8 cellular contexts compared by ENCODE assay signal in the genomic region with DNA sequence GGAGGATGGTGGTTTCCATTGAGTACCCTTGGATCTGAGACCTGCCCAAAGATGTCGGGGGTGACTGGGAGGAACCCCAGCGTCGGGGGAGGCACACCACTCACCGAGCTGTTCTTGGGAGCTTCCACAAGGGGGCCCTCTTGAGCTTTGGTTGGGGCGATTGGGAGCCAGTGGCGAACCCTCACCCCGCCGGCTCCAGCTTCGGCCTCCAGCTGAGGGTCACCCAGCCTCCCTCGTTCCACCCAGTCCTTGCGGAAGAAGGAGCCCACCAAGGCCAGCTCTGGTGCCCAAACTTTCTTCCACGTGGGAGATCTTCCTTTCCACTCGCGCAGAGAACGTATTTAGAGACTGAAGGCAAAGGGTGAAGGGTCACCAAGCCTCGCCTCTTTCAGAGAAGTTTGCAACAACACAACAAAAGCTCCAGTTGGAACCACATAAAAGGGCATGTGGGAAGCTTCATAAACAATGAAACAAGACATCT. TPM values are rescaled to one million over a fixed set of nuclear protein-coding genes. Genes with fewer than 3 reads are reported as not detected.
DNase-seq lines count a peak whose midpoint lies in the region; TF ChIP-seq lines count a peak whose summit lies in the region.

No MANE protein-coding gene starts in this region.

- H3K9me3 ChIP-seq in Peyer's patch (peaks cover 0 to 6% (median 3%) of the 10 kb centered on the region in 4 donors), adrenal gland (replicated peaks in 1 of 3) (peaks cover 0 to 13% (median 0%) of the 10 kb centered on the region in 3 donors)
- peaks cover 11% of the 10 kb centered on the region for H3K9me3 ChIP-seq in effector memory CD4-positive, alpha-beta T cell (ENCODE audit: control insufficient read depth, low read length)

- TF ChIP-seq CTCF in Peyer's patch (IDR thresholded peaks at IDR 0.05) = peak in 4 of 6 experiments; percentile 32 to 44 (median 38)
- TF ChIP-seq CTCF in adrenal gland (IDR thresholded peaks at IDR 0.05) = peak; percentile 41 to 83 (median 67)

- H3K27ac ChIP-seq in Peyer's patch (no peak overlapping the region), adrenal gland (no peak overlapping the region)
- H3K27ac ChIP-seq in effector memory CD4-positive, alpha-beta T cell (ENCODE audit: insufficient read depth, low read length, poor library complexity, severe bottlenecking) = no peak overlapping the region

- intact Hi-C loops in adrenal gland (cut with DNase I) = loop anchor here in 1 of 2 donors (5.0 to 10.0 kb wide), 2 partner anchors 166 to 373 kb away; a partner anchor contains a TSS

- H3K4me3 ChIP-seq in Peyer's patch (no peak overlapping the region), adrenal gland (no peak overlapping the region)
- H3K4me3 ChIP-seq in effector memory CD4-positive, alpha-beta T cell (ENCODE audit: insufficient read depth, low read depth, low read length, poor library complexity, severe bottlenecking) = no peak overlapping the region

- 17 to 35% (median 25%) methylated on average over 6 to 16 of the region's 16 CpGs for WGBS in adrenal gland, 4 donors

- no peak for TF ChIP-seq POLR2A in Peyer's patch (IDR thresholded peaks at IDR 0.05)
- no peak for TF ChIP-seq POLR2A in adrenal gland (IDR thresholded peaks at IDR 0.05)

- DNase-seq in GM19240 (ENCODE audit: insufficient read length, low spot score) (peak; percentile 43), Peyer's patch (no peak), adrenal gland (peak in 6 of 7 donors; percentile 41 to 74 (median 58)), islet precursor cell (peak; percentile 70), NCI-H2029 (lab: John Stamatoyannopoulos, UW) (no peak), Ammon's horn (ENCODE audit: low spot score) (no peak)
- DNase-seq in stimulated activated CD4-positive, alpha-beta T cell treated with anti-CD3 and anti-CD28 coated beads, Interleukin-4, amount 100 ng/mL, for 48 hours (ENCODE audit: low read depth in 2 of 2) = peak; percentile 62 to 64
- no peak for DNase-seq in effector memory CD4-positive, alpha-beta T cell

- H3K4me1 ChIP-seq in Peyer's patch (no peaks in the 10 kb centered on the region), adrenal gland (replicated peaks in 1 of 2) (no peaks in the 10 kb centered on the region)
- no peaks in the 10 kb centered on the region for H3K4me1 ChIP-seq in effector memory CD4-positive, alpha-beta T cell (ENCODE audit: control insufficient read depth, insufficient read depth, low read length, poor library complexity, severe bottlenecking)

- H3K27me3 ChIP-seq in Peyer's patch (no peaks in the 10 kb centered on the region), adrenal gland (no peaks in the 10 kb centered on the region)
- H3K27me3 ChIP-seq in effector memory CD4-positive, alpha-beta T cell (replicated peaks; ENCODE audit: control insufficient read depth, insufficient read depth, low read length, poor library complexity, severe bottlenecking) = no peaks in the 10 kb centered on the region

- H3K36me3 ChIP-seq in Peyer's patch = no peaks in the 10 kb centered on the region
- no peaks in the 10 kb centered on the region for H3K36me3 ChIP-seq in adrenal gland (replicated peaks in 1 of 2)
- no peaks in the 10 kb centered on the region for H3K36me3 ChIP-seq in effector memory CD4-positive, alpha-beta T cell (ENCODE audit: control insufficient read depth, insufficient read depth, low read length)

RNA-seq across cellular contexts. Expression of a gene that starts 33.6 kb away (rescaled TPM):
- total RNA-seq in Peyer's patch = not detected
- under 1 TPM in 4 of 8 donors, not detected in 4; 0.27 to 0.96 (median 0.62) TPM for total RNA-seq in adrenal gland
- under 1 TPM; 0.16 to 0.27 (median 0.16) TPM for polyA plus RNA-seq in adrenal gland

Comparison
In these comparisons a context has a peak if more than half of its experiments do, and no peak if none do; other contexts are left out.
1. DNase-seq: peak in GM19240 (single experiment), adrenal gland (6 of 7), islet precursor cell (single experiment) and stimulated activated CD4-positive, alpha-beta T cell treated with anti-CD3 and anti-CD28 coated beads, Interleukin-4, amount 100 ng/mL, for 48 hours (2 of 2); none in Peyer's patch (0 of 3), NCI-H2029 (single experiment), effector memory CD4-positive, alpha-beta T cell (0 of 3) and Ammon's horn (single experiment).